ENCODE assay signal across 14 cellular contexts in genomic region chr20:4546786-4547185, GRCh38.
DNase-seq lines count a peak whose midpoint lies in the region; ATAC-seq and TF ChIP-seq lines count a peak whose summit lies in the region.
"Had no signal": no experiment of that assay in that cellular context is flagged by ENCODE, and none has a peak within 500 bp of the region (broad histone marks: within the 10 kb centered on the region; RNA-seq: fewer than 3 reads in every experiment).

No MANE protein-coding gene starts in this region.

- H2AFZ ChIP-seq in hepatocyte: no peak overlapping the region

- peaks cover 5% of the 10 kb centered on the region for H3K4me1 Mint-ChIP-seq in Caco-2 (ENCODE audit: low read depth, unreplicated experiment)

- H3K9me3 Mint-ChIP-seq in Caco-2 (ENCODE audit: unreplicated experiment): peaks cover 17% of the 10 kb centered on the region

- POLR2A ChIA-PET in AG04449 (lab: Yijun Ruan, JAX) (no interaction called here), Caco-2 (lab: Charles Lee) (no interaction called here)

- no peak overlapping the region for H3K4me2 ChIP-seq in hepatocyte
- H3K4me2 ChIP-seq: BLaER1 had no signal

- DNase-seq in AG04449 (ENCODE audit: low read depth, low spot score): peak; percentile 58
- DNase-seq in HS-5 (ENCODE audit: low read depth): peak; percentile 78
- peak; percentile 49 for DNase-seq in astrocyte of the cerebellum (ENCODE audit: low read depth)
- peak; percentile 24 for DNase-seq in hepatocyte (ENCODE audit: low spot score)
- DNase-seq in Caco-2: no peak
- no peak for DNase-seq in hypothalamus (lab: John Stamatoyannopoulos, UW)
- no peak for DNase-seq in NCI-H128 (lab: John Stamatoyannopoulos, UW; ENCODE audit: unreplicated experiment)
- DNase-seq: activated CD4-positive, CD25-positive, alpha-beta regulatory T cell; activated T-cell treated with anti-CD3 and anti-CD28 coated beads, Interleukin-2, amount 50 U/mL, for 24 hours; GOT3; NCI-H2227 treated with DMSO at 0.1 percent for 48 hours; Right ventricle myocardium superior had no signal

- H3K9me3 ChIP-seq in hepatocyte (ENCODE audit: low read depth) (no peaks in the 10 kb centered on the region), Caco-2 (no peaks in the 10 kb centered on the region; the same call in 1 of the 2 replicates)
- H3K9me3 ChIP-seq: BLaER1 had no signal

- H3K9me2 ChIP-seq in hepatocyte (replicated peaks; ENCODE audit: insufficient read depth): no peaks in the 10 kb centered on the region

- CTCF ChIA-PET in AG04449 (lab: Yijun Ruan, JAX): interaction anchor here (0.7 to 1.1 kb wide), 2 partner anchors 45 to 321 kb away, joined by 3 to 4 read pairs; no protein-coding TSS in a partner anchor
- CTCF ChIA-PET in Caco-2 (lab: Charles Lee): no interaction called here

- peaks cover 7% of the 10 kb centered on the region for H3K27me3 Mint-ChIP-seq in Caco-2 (ENCODE audit: insufficient read depth, unreplicated experiment)

- no peaks in the 10 kb centered on the region for H3K79me2 ChIP-seq in hepatocyte

- H3K27ac Mint-ChIP-seq in Caco-2 (ENCODE audit: unreplicated experiment): no peak overlapping the region
- H3K27ac Mint-ChIP-seq: activated T-cell treated with anti-CD3 and anti-CD28 coated beads, Interleukin-2, amount 50 U/mL, for 24 hours had no signal

- no peak for TF ChIP-seq CTCF in AG04449 (IDR thresholded peaks at IDR 0.05; ENCODE audit: insufficient read depth, low read length, missing control alignments)
- TF ChIP-seq CTCF in astrocyte of the cerebellum (IDR thresholded peaks at IDR 0.05; ENCODE audit: low read depth, low read length, missing control alignments): no peak
- TF ChIP-seq CTCF in hepatocyte (IDR thresholded peaks at IDR 0.05; ENCODE audit: poor library complexity): no peak
- TF ChIP-seq CTCF in Caco-2 (IDR thresholded peaks at IDR 0.05; ENCODE audit: insufficient read depth in 1 of 2, low read depth in 1 of 2, low read length in 1 of 2, severe bottlenecking in 1 of 2, unreplicated experiment in 1 of 2): no peak

- no peaks in the 10 kb centered on the region for H4K20me1 ChIP-seq in hepatocyte (ENCODE audit: insufficient read depth, poor library complexity, severe bottlenecking)
- H4K20me1 ChIP-seq: BLaER1 had no signal

- H3K27me3 ChIP-seq in hepatocyte: no peaks in the 10 kb centered on the region
- no peaks in the 10 kb centered on the region for H3K27me3 ChIP-seq in Caco-2 (replicated peaks; ENCODE audit: control insufficient read depth, insufficient read depth, low read length)
- H3K27me3 ChIP-seq: BLaER1 had no signal

- no peak for ATAC-seq in GM21717 (IDR thresholded peaks at IDR 0.05; ENCODE audit: unreplicated experiment)

- no peak overlapping the region for H3K4me3 Mint-ChIP-seq in Caco-2 (ENCODE audit: unreplicated experiment)
- H3K4me3 Mint-ChIP-seq: activated T-cell treated with anti-CD3 and anti-CD28 coated beads, Interleukin-2, amount 50 U/mL, for 24 hours had no signal

- H3K4me3 ChIP-seq in AG04449 (ENCODE audit: low read depth, low read length) (no peak overlapping the region), astrocyte of the cerebellum (ENCODE audit: low read depth, low read length) (no peak overlapping the region), hepatocyte (no peak overlapping the region), Caco-2 (ENCODE audit: low read depth, low read length) (no peak overlapping the region)
- H3K4me3 ChIP-seq: BLaER1 had no signal

- no peaks in the 10 kb centered on the region for H3K36me3 Mint-ChIP-seq in Caco-2 (ENCODE audit: insufficient read depth, unreplicated experiment)

- 49% methylated on average over 2 of the region's 2 CpGs for WGBS in hepatocyte (ENCODE audit: low lambda C conversion rate, missing lambda C conversion rate)

- H3K4me1 ChIP-seq in hepatocyte (ENCODE audit: insufficient read depth) (no peaks in the 10 kb centered on the region), Caco-2 (no peaks in the 10 kb centered on the region; the same call in 1 of the 2 replicates)
- H3K4me1 ChIP-seq: BLaER1 had no signal

- in situ Hi-C loops in astrocyte of the cerebellum (cut with HindIII; ENCODE audit: low sequenced_read_pairs): no loop called here

- no peaks in the 10 kb centered on the region for H3K36me3 ChIP-seq in hepatocyte (replicated peaks; ENCODE audit: insufficient read depth, low read depth)
- no peaks in the 10 kb centered on the region for H3K36me3 ChIP-seq in Caco-2 (ENCODE audit: control insufficient read depth, insufficient read depth, low read length)
- H3K36me3 ChIP-seq: BLaER1 had no signal

- no TSS peak for BruUV-seq in Caco-2 (replicated peaks; lab: Mats Ljungman, UMichigan)

- intact Hi-C loops in Caco-2 (cut with micrococcal nuclease; ENCODE audit: unreplicated experiment): no loop called here

- no peak overlapping the region for H3K27ac ChIP-seq in hepatocyte
- H3K27ac ChIP-seq: BLaER1 had no signal

Comparison
In these comparisons a context has a peak if more than half of its experiments do, and no peak if none do; other contexts are left out.
1. DNase-seq: peak in AG04449 (single experiment), HS-5 (single experiment), astrocyte of the cerebellum (single experiment) and hepatocyte (single experiment); none in Caco-2 (0 of 2), hypothalamus (0 of 51) and NCI-H128 (single experiment).